In the genomic region with DNA sequence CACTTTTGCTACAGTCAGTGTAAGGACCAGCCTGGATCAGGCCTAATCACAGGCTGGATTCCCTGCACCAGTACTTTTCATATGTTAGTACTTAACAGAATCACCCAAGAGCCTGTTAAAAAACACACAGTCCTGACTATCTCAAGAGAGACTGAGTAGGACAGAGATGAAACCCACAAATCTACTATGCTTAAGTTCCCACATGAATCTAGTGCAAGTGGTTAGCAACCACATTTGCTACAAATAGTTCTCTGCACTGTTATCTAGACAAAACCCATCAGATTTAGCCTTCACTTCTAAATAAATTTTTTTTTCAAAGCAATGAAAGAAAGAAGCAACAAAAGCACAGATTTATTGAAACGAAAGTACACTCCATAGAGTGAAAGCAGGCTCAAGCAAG, we compare ENCODE assay signal across 1 cellular context.
TF ChIP-seq lines count a peak whose summit lies in the region.

No MANE protein-coding gene starts in this region.

TF ChIP-seq in GM12878, 131 proteins besides CTCF, POLR2A, EP300 and RAD21:
- TF ChIP-seq RUNX3 (IDR thresholded peaks at IDR 0.05; ENCODE audit: low read length) (peak; percentile 48), PML (IDR thresholded peaks at IDR 0.05; ENCODE audit: low read length) (no peak)
